In genomic region chr7:1263391-1263951, GRCh38 we compare ENCODE assay signal across 1 cellular context.
TF ChIP-seq lines count a peak whose summit lies in the region.

No MANE protein-coding gene starts in this region.

TF ChIP-seq in H1, 55 proteins besides CTCF, POLR2A, EP300 and RAD21:
- TF ChIP-seq CHD7 (IDR thresholded peaks at IDR 0.05; ENCODE audit: insufficient replicate concordance, low read length) (no peak), KDM4A (IDR thresholded peaks at IDR 0.05; ENCODE audit: low read depth, low read length, severe bottlenecking) (no peak), NRF1 (IDR thresholded peaks at IDR 0.05; ENCODE audit: low read depth, low read length) (no peak), RBBP5 (IDR thresholded peaks at IDR 0.05; ENCODE audit: borderline replicate concordance, low read depth, low read length) (no peak), SIN3A (conservative IDR thresholded peaks at IDR 0.05 in 1 of 2, IDR thresholded peaks at IDR 0.05 in 1 of 2; ENCODE audit: low read depth in 1 of 2, low read length in 2 of 2) (no peak), SAP30 (IDR thresholded peaks at IDR 0.05; ENCODE audit: insufficient read depth, insufficient replicate concordance, low read length) (no peak), BACH1 (IDR thresholded peaks at IDR 0.05; ENCODE audit: low read length) (no peak), SRF (IDR thresholded peaks at IDR 0.05; ENCODE audit: low read depth, low read length) (no peak), CBX5 (IDR thresholded peaks at IDR 0.05; ENCODE audit: low read depth, low read length) (no peak), POU5F1 (IDR thresholded peaks at IDR 0.05; ENCODE audit: low read depth, low read length) (no peak), YY1 (IDR thresholded peaks at IDR 0.05; ENCODE audit: low read depth, low read length) (no peak)
